ENCODE assay signal across 9 cellular contexts in the genomic region with DNA sequence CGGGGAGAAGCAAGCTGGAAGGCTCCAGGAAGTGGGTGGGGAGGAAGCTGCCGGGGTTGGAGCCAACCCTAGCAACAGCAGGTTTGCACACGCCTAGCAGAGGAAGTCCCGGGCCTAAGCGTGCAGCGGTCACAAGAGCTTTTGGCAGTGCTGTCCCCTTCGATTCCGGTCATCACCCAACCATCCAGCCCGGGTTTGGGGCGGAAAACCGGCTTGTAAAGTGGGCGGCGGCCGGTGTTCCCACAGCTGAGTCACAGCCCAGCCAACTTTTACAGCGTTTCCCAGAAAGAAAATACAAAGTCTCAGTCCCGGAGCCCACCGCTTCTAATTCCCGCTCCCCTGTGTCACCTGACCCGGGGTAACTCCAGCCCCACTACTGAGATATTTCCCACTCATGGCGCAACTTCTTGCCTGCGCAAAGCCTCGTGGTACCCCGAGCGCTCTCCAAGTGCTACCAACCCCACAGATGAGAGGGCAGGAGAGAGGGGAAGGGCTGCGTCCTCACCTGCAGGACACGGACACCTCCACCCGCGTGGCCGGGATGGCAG. TPM values are rescaled to one million over a fixed set of nuclear protein-coding genes. Genes with fewer than 3 reads are reported as not detected.
A peak's percentile ranks its signal among the peaks of the same experiment; 100 is the strongest.
DNase-seq lines count a peak whose midpoint lies in the region; ATAC-seq lines count a peak whose summit lies in the region.
"Had no signal": no experiment of that assay in that cellular context is flagged by ENCODE, and none has a peak within 500 bp of the region (broad histone marks: within the 10 kb centered on the region; RNA-seq: fewer than 3 reads in every experiment).

No MANE protein-coding gene starts in this region.

- H3K9me3 ChIP-seq in right cardiac atrium (ENCODE audit: control insufficient read depth, low read length): no peaks in the 10 kb centered on the region

- under 1% methylated on average over 29 of the region's 29 CpGs for WGBS in right cardiac atrium

- DNase-seq in Ammon's horn (ENCODE audit: low spot score) (peak; percentile 66), GM19240 (ENCODE audit: insufficient read length, low spot score) (peak; percentile 15), SKM-1 treated with dmso at 0.1 percent for 144 hours (lab: John Stamatoyannopoulos, UW; ENCODE audit: unreplicated experiment) (peak; percentile 78), right cardiac atrium (peak; percentile 93 to 95 (median 94)), pulmonary artery endothelial cell (ENCODE audit: low read depth, low spot score) (peak; percentile 30), NK-92 (lab: John Stamatoyannopoulos, UW; ENCODE audit: unreplicated experiment) (no peak)
- DNase-seq: IMR-90 had no signal

- H3K27me3 ChIP-seq in right cardiac atrium (ENCODE audit: control insufficient read depth, insufficient read depth): no peaks in the 10 kb centered on the region

- no peaks in the 10 kb centered on the region for H3K4me1 ChIP-seq in right cardiac atrium (ENCODE audit: control insufficient read depth, insufficient read depth, low read length)

- intact Hi-C loops in right cardiac atrium (cut with DNase I): loop anchor here in 1 of 4 donors (10.0 kb wide), 1 partner anchor 230 kb away; no protein-coding TSS in a partner anchor

- H3K27ac ChIP-seq in angular gyrus (ENCODE audit: low read depth, low read length) (peak overlapping the region; percentile 88), right cardiac atrium (ENCODE audit: low read length) (peak overlapping the region; percentile 99)

- H3K4me3 ChIP-seq in right cardiac atrium (ENCODE audit: low read length): peak overlapping the region; percentile 75

- ATAC-seq in HG03280 (IDR thresholded peaks at IDR 0.05; ENCODE audit: unreplicated experiment) (peak; percentile 66), right cardiac atrium (peak; percentile 93 to 94)

RNA-seq across cellular contexts. Expression of a gene that starts 0.4 kb away (rescaled TPM):
- total RNA-seq in right cardiac atrium (10 to 100 TPM; 26.8 to 39.7 (median 33.8) TPM), pulmonary artery endothelial cell (8.4 and 14.4 TPM in 2 replicates)
- polyA plus RNA-seq in right cardiac atrium: 14.1 TPM
- total RNA-seq: IMR-90 had no signal
- polyA plus RNA-seq: IMR-90 had no signal
